8 cellular contexts compared by ENCODE assay signal in the genomic region with DNA sequence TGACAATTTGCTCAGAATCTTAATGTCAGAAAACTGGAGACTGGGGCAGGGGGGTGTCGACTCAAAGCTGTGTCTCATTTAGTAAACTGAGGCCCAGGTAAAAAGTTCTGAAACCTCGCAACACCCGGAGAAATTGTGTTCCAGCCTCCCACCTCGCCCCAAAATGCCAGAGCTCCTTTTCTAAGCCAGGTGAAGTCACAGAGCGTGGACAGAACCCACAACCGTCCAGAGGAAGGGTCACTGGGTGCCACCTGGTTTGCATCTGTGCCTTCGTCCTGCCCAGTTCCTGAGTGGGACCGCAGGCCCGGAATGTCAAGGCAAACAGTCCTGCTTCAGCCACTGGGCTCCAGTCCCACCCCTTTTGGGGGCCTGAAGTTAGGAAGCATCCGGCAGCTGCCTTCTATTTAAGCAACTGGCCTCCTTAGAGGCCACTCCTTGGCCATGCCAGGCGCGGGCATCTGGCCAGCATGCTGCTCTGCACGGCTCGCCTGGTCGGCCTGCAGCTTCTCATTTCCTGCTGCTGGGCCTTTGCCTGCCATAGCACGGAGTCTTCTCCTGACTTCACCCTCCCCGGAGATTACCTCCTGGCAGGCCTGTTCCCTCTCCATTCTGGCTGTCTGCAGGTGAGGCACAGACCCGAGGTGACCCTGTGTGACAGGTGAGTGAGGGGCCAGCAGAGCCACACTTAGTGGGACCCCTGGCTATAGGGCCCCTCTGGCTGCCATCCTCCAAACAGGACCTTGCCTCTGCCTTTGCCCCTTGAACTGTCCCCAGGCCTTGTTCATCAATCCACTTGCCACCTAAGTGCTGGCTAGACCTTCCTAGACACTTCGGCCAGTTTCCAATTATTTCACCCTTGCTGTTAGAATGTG. TPM values are rescaled to one million over a fixed set of nuclear protein-coding genes. Genes with fewer than 3 reads are reported as not detected.
DNase-seq lines count a peak whose midpoint lies in the region; ATAC-seq, FAIRE-seq and TF ChIP-seq lines count a peak whose summit lies in the region.

A gene (plus strand): TSS at position 401 of the 872 bp plus-strand sequence. CDS start 67 bp downstream, at position 468.

- CTCF ChIA-PET in Caco-2 (lab: Charles Lee) (interaction anchor here (0.6 to 1.1 kb wide), 3 partner anchors 25 to 74 kb away, joined by 3 to 6 read pairs (median 3); a partner anchor contains a TSS), PC-9 (lab: Charles Lee) (interaction anchor here (0.6 to 0.7 kb wide), 3 partner anchors 45 to 58 kb away, joined by 3 read pairs; a partner anchor contains a TSS)

- H3K36me3 ChIP-seq in Caco-2 (ENCODE audit: control insufficient read depth, insufficient read depth, low read length) (no peaks in the 10 kb centered on the region), PC-9 (ENCODE audit: low read depth) (no peaks in the 10 kb centered on the region)

- BruUV-seq in Caco-2 (replicated peaks; lab: Mats Ljungman, UMichigan) = no TSS peak
- no TSS peak for BruUV-seq in PC-9 (replicated peaks; lab: Mats Ljungman, UMichigan)

- H3F3A ChIP-seq in PC-9 (ENCODE audit: insufficient read depth, low read depth) = no peaks in the 10 kb centered on the region

- peak within 1 kb of the TSS; percentile 72 for H3K4me3 Mint-ChIP-seq in Caco-2 (ENCODE audit: unreplicated experiment)
- peak within 1 kb of the TSS; percentile 67 to 87 (median 78) for H3K4me3 Mint-ChIP-seq in naive thymus-derived CD8-positive, alpha-beta T cell

- H4K20me1 ChIP-seq in PC-9 (ENCODE audit: insufficient read depth) = peaks cover 8% of the 10 kb centered on the region

- H3K27me3 ChIP-seq in Caco-2 (replicated peaks; ENCODE audit: control insufficient read depth, insufficient read depth, low read length) = no peaks in the 10 kb centered on the region
- H3K27me3 ChIP-seq in PC-9 (ENCODE audit: insufficient read depth, low read depth) = no peaks in the 10 kb centered on the region

- peak within 1 kb of the TSS; percentile 96 for H3K4me3 ChIP-seq in Caco-2 (ENCODE audit: low read depth, low read length)
- peak within 1 kb of the TSS; percentile 70 for H3K4me3 ChIP-seq in PC-9
- peak within 1 kb of the TSS; percentile 99 for H3K4me3 ChIP-seq in epithelial cell of proximal tubule (ENCODE audit: low read depth, low read length)

- peaks cover 5% of the 10 kb centered on the region; the same call in 1 of the 2 replicates for H3K4me1 ChIP-seq in Caco-2
- H3K4me1 ChIP-seq in PC-9 (replicated peaks; ENCODE audit: insufficient read depth) = peaks cover 8% of the 10 kb centered on the region; the same call in 1 of the 2 replicates

- peaks cover 22% of the 10 kb centered on the region for H3K36me3 Mint-ChIP-seq in Caco-2 (ENCODE audit: insufficient read depth, unreplicated experiment)
- peaks cover 0 to 9% (median 2%) of the 10 kb centered on the region in 3 donors for H3K36me3 Mint-ChIP-seq in naive thymus-derived CD8-positive, alpha-beta T cell

- no peaks in the 10 kb centered on the region for H3K9me2 ChIP-seq in PC-9 (ENCODE audit: insufficient read depth)

- intact Hi-C loops in Caco-2 (cut with micrococcal nuclease; ENCODE audit: unreplicated experiment) (loop anchor here (1.0 to 10.0 kb wide), 2 partner anchors 50 to 91 kb away; a partner anchor contains a TSS), PC-9 (cut with micrococcal nuclease; ENCODE audit: unreplicated experiment) (loop anchor here (1.0 to 2.0 kb wide), 2 partner anchors 46 to 70 kb away; a partner anchor contains a TSS)

- H3K79me2 ChIP-seq in PC-9 (ENCODE audit: low read depth) = peaks cover 18% of the 10 kb centered on the region

- H3K4me1 Mint-ChIP-seq in Caco-2 (ENCODE audit: low read depth, unreplicated experiment) = peaks cover 5% of the 10 kb centered on the region
- H3K4me1 Mint-ChIP-seq in naive thymus-derived CD8-positive, alpha-beta T cell = peaks cover 0 to 28% (median 17%) of the 10 kb centered on the region in 4 donors

- ATAC-seq in naive thymus-derived CD8-positive, alpha-beta T cell = no peak
- ATAC-seq in GM18502 (IDR thresholded peaks at IDR 0.05; ENCODE audit: poor library complexity, unreplicated experiment) = no peak
- ATAC-seq in GM18867 (IDR thresholded peaks at IDR 0.05; ENCODE audit: unreplicated experiment) = no peak

- no peak for FAIRE-seq in GM19239 (lab: Jason Lieb, UNC)

- H3K9me3 ChIP-seq in Caco-2 (no peaks in the 10 kb centered on the region), PC-9 (ENCODE audit: insufficient read depth, low read depth) (no peaks in the 10 kb centered on the region)

- H3K27me3 Mint-ChIP-seq in Caco-2 (ENCODE audit: insufficient read depth, unreplicated experiment) = no peaks in the 10 kb centered on the region
- no peaks in the 10 kb centered on the region for H3K27me3 Mint-ChIP-seq in naive thymus-derived CD8-positive, alpha-beta T cell

- peak within 1 kb of the TSS; percentile 82 for H3K4me2 ChIP-seq in PC-9

- H3K27ac ChIP-seq in PC-9 = no peak within 1 kb of the TSS

- no peak for DNase-seq in Caco-2
- DNase-seq in PC-9 = no peak
- DNase-seq in epithelial cell of proximal tubule (ENCODE audit: low read depth) = no peak
- no peak for DNase-seq in naive thymus-derived CD8-positive, alpha-beta T cell
- no peak for DNase-seq in GM19239 (ENCODE audit: insufficient read length, low spot score)
- no peak for DNase-seq in stimulated activated CD4-positive, alpha-beta T cell treated with anti-CD3 and anti-CD28 coated beads, Interleukin-15, amount 100 ng/mL, for 24 hours

- peak within 1 kb of the TSS; percentile 79 for H2AFZ ChIP-seq in PC-9

- no peaks in the 10 kb centered on the region for H3K9me3 Mint-ChIP-seq in Caco-2 (ENCODE audit: unreplicated experiment)
- no peaks in the 10 kb centered on the region for H3K9me3 Mint-ChIP-seq in naive thymus-derived CD8-positive, alpha-beta T cell

- no peak within 1 kb of the TSS for H3K27ac Mint-ChIP-seq in Caco-2 (ENCODE audit: unreplicated experiment)
- peak within 1 kb of the TSS; percentile 61 to 89 (median 82) for H3K27ac Mint-ChIP-seq in naive thymus-derived CD8-positive, alpha-beta T cell

- no peak for TF ChIP-seq CTCF in Caco-2 (IDR thresholded peaks at IDR 0.05; ENCODE audit: insufficient read depth in 1 of 2, low read depth in 1 of 2, low read length in 1 of 2, severe bottlenecking in 1 of 2, unreplicated experiment in 1 of 2)
- no peak for TF ChIP-seq CTCF in PC-9 (conservative IDR thresholded peaks at IDR 0.05)
- TF ChIP-seq CTCF in epithelial cell of proximal tubule (conservative IDR thresholded peaks at IDR 0.05; ENCODE audit: low read depth, low read length) = no peak

- POLR2A ChIA-PET in Caco-2 (lab: Charles Lee) = no interaction called here
- POLR2A ChIA-PET in PC-9 (lab: Charles Lee; ENCODE audit: unreplicated experiment) = no interaction called here
- POLR2A ChIA-PET in naive thymus-derived CD8-positive, alpha-beta T cell (lab: Charles Lee) = interaction anchor here (0.6 to 5.4 kb wide), 23 partner anchors 10 to 147 kb away, joined by 3 to 65 read pairs (median 5); a partner anchor contains a TSS

RNA-seq across cellular contexts. Expression of the gene that starts here (rescaled TPM):
- not detected in 2 replicates for total RNA-seq in Caco-2 (2022)
- not detected in 2 replicates for total RNA-seq in PC-9 (2021)
- total RNA-seq in epithelial cell of proximal tubule = not detected in 2 replicates
- not detected for total RNA-seq in naive thymus-derived CD8-positive, alpha-beta T cell
- under 1 TPM in 1 of 3 donors, not detected in 2; 0.06 TPM for polyA plus RNA-seq in naive thymus-derived CD8-positive, alpha-beta T cell
